ENCODE assay signal across 19 cellular contexts in genomic region chr12:19576421-19576925, GRCh38.
DNase-seq lines count a peak whose midpoint lies in the region; ATAC-seq, FAIRE-seq and TF ChIP-seq lines count a peak whose summit lies in the region.
"Had no signal": no experiment of that assay in that cellular context is flagged by ENCODE, and none has a peak within 500 bp of the region (broad histone marks: within the 10 kb centered on the region; RNA-seq: fewer than 3 reads in every experiment).

No MANE protein-coding gene starts in this region.

- no peaks in the 10 kb centered on the region for H3K79me2 ChIP-seq in endothelial cell of umbilical vein (ENCODE audit: control insufficient read depth, insufficient read depth, low read length)
- H3K79me2 ChIP-seq in smooth muscle cell (ENCODE audit: low read depth), result no peaks in the 10 kb centered on the region

- no peak for ATAC-seq in GM19467 (IDR thresholded peaks at IDR 0.05; ENCODE audit: unreplicated experiment)
- ATAC-seq: natural killer cell treated with Interleukin-12 subunit alpha and Interleukin-12 subunit beta and Interleukin-15 and Interleukin-18, amount 100 ng/mL, for 72 hours; stimulated activated effector memory CD8-positive, alpha-beta T cell treated with anti-CD3 and anti-CD28 coated beads, Interleukin-12 subunit alpha, Interleukin-12 subunit beta, amount 100 ng/mL, for 72 hours had no signal

- intact Hi-C loops in endothelial cell of umbilical vein (cut with micrococcal nuclease), result loop anchor here (1.0 to 10.0 kb wide), 7 partner anchors 134 to 792 kb away; partner anchors contain the start of gene PDE3A
- intact Hi-C loops in activated T-helper 1 cell treated with anti-CD3 and anti-CD28 coated beads, Interleukin-12 subunit alpha, Interleukin-12 subunit beta, Interleukin-2, Interleukin-4 antibody, amounts not matched to agents 30 ng/mL and 10 ng/mL and 1 ng/mL, durations not matched to agents 14 hours and 24 hours and 36 hours (cut with micrococcal nuclease), result no loop called here

- H3K4me3 Mint-ChIP-seq in activated T-helper 1 cell treated with anti-CD3 and anti-CD28 coated beads, Interleukin-12 subunit alpha, Interleukin-12 subunit beta, Interleukin-2, Interleukin-4 antibody, amounts not matched to agents 30 ng/mL and 10 ng/mL and 1 ng/mL, durations not matched to agents 14 hours and 24 hours and 36 hours, result no peak overlapping the region
- H3K4me3 Mint-ChIP-seq in HFFc6, result no peak overlapping the region
- H3K4me3 Mint-ChIP-seq: activated naive CD8-positive, alpha-beta T cell; natural killer cell treated with Interleukin-12 subunit alpha and Interleukin-12 subunit beta and Interleukin-15 and Interleukin-18, amount 100 ng/mL, for 72 hours; stimulated activated effector memory CD8-positive, alpha-beta T cell treated with anti-CD3 and anti-CD28 coated beads, Interleukin-12 subunit alpha, Interleukin-12 subunit beta, amount 100 ng/mL, for 72 hours had no signal

- CTCF ChIA-PET in endothelial cell of umbilical vein (lab: Charles Lee), result interaction anchor here (0.7 to 3.0 kb wide), 6 partner anchors 12 to 182 kb away, joined by 3 to 15 read pairs (median 5); no protein-coding TSS in a partner anchor

- H3K27ac ChIP-seq in SK-N-MC (peak overlapping the region; percentile 89), endothelial cell of umbilical vein (ENCODE audit: insufficient read depth, low read depth, low read length) (peak overlapping the region; percentile 98), smooth muscle cell (ENCODE audit: low read depth) (peak overlapping the region; percentile 84)
- H3K27ac ChIP-seq: psoas muscle had no signal

- H3K27me3 ChIP-seq in endothelial cell of umbilical vein (ENCODE audit: control insufficient read depth in 2 of 2, insufficient read depth in 2 of 2, low read length in 2 of 2), result no peaks in the 10 kb centered on the region
- H3K27me3 ChIP-seq in smooth muscle cell (ENCODE audit: low read depth), result no peaks in the 10 kb centered on the region
- H3K27me3 ChIP-seq: brain microvascular endothelial cell, dorsolateral prefrontal cortex, heart left ventricle had no signal

- H3K9me3 Mint-ChIP-seq in activated T-helper 1 cell treated with anti-CD3 and anti-CD28 coated beads, Interleukin-12 subunit alpha, Interleukin-12 subunit beta, Interleukin-2, Interleukin-4 antibody, amounts not matched to agents 30 ng/mL and 10 ng/mL and 1 ng/mL, durations not matched to agents 14 hours and 24 hours and 36 hours, result no peaks in the 10 kb centered on the region
- no peaks in the 10 kb centered on the region for H3K9me3 Mint-ChIP-seq in HFFc6
- H3K9me3 Mint-ChIP-seq: natural killer cell treated with Interleukin-12 subunit alpha and Interleukin-12 subunit beta and Interleukin-15 and Interleukin-18, amount 100 ng/mL, for 72 hours; stimulated activated effector memory CD8-positive, alpha-beta T cell treated with anti-CD3 and anti-CD28 coated beads, Interleukin-12 subunit alpha, Interleukin-12 subunit beta, amount 100 ng/mL, for 72 hours had no signal

- H3F3A ChIP-seq in smooth muscle cell (ENCODE audit: low read depth), result peaks cover 10% of the 10 kb centered on the region

- WGBS in smooth muscle cell (ENCODE audit: low lambda C conversion rate), result 23% methylated on average over 1 of the region's 1 CpG

- no peak for FAIRE-seq in endothelial cell of umbilical vein (lab: Jason Lieb, UNC)
- FAIRE-seq: GM19239 had no signal

- no peak overlapping the region for H3K4me3 ChIP-seq in SK-N-MC
- no peak overlapping the region for H3K4me3 ChIP-seq in endothelial cell of umbilical vein (replicated peaks in 1 of 3; ENCODE audit: insufficient read depth in 1 of 3, low read depth in 1 of 3, low read length in 3 of 3)
- no peak overlapping the region for H3K4me3 ChIP-seq in smooth muscle cell
- H3K4me3 ChIP-seq: dorsolateral prefrontal cortex, heart left ventricle, psoas muscle had no signal

- H3K27me3 Mint-ChIP-seq in activated T-helper 1 cell treated with anti-CD3 and anti-CD28 coated beads, Interleukin-12 subunit alpha, Interleukin-12 subunit beta, Interleukin-2, Interleukin-4 antibody, amounts not matched to agents 30 ng/mL and 10 ng/mL and 1 ng/mL, durations not matched to agents 14 hours and 24 hours and 36 hours (ENCODE audit: insufficient read depth), result peaks cover 2% of the 10 kb centered on the region
- H3K27me3 Mint-ChIP-seq in HFFc6 (ENCODE audit: insufficient read depth), result no peaks in the 10 kb centered on the region; the same call in 1 of the 2 replicates
- H3K27me3 Mint-ChIP-seq: activated naive CD8-positive, alpha-beta T cell; natural killer cell treated with Interleukin-12 subunit alpha and Interleukin-12 subunit beta and Interleukin-15 and Interleukin-18, amount 100 ng/mL, for 72 hours had no signal

- no peak overlapping the region for H3K27ac Mint-ChIP-seq in activated T-helper 1 cell treated with anti-CD3 and anti-CD28 coated beads, Interleukin-12 subunit alpha, Interleukin-12 subunit beta, Interleukin-2, Interleukin-4 antibody, amounts not matched to agents 30 ng/mL and 10 ng/mL and 1 ng/mL, durations not matched to agents 14 hours and 24 hours and 36 hours
- no peak overlapping the region for H3K27ac Mint-ChIP-seq in HFFc6
- H3K27ac Mint-ChIP-seq: activated naive CD8-positive, alpha-beta T cell; natural killer cell treated with Interleukin-12 subunit alpha and Interleukin-12 subunit beta and Interleukin-15 and Interleukin-18, amount 100 ng/mL, for 72 hours; stimulated activated effector memory CD8-positive, alpha-beta T cell treated with anti-CD3 and anti-CD28 coated beads, Interleukin-12 subunit alpha, Interleukin-12 subunit beta, amount 100 ng/mL, for 72 hours had no signal

- H3K36me3 ChIP-seq in SK-N-MC (ENCODE audit: insufficient read depth, low read length) (no peaks in the 10 kb centered on the region), endothelial cell of umbilical vein (ENCODE audit: control insufficient read depth in 2 of 2, extremely low read depth in 1 of 2, insufficient read depth in 2 of 2, low read length in 2 of 2) (no peaks in the 10 kb centered on the region), smooth muscle cell (ENCODE audit: low read depth) (no peaks in the 10 kb centered on the region)
- H3K36me3 ChIP-seq: brain microvascular endothelial cell, heart left ventricle had no signal

- H3K36me3 Mint-ChIP-seq in activated T-helper 1 cell treated with anti-CD3 and anti-CD28 coated beads, Interleukin-12 subunit alpha, Interleukin-12 subunit beta, Interleukin-2, Interleukin-4 antibody, amounts not matched to agents 30 ng/mL and 10 ng/mL and 1 ng/mL, durations not matched to agents 14 hours and 24 hours and 36 hours (ENCODE audit: low read depth), result peaks cover 1% of the 10 kb centered on the region
- H3K36me3 Mint-ChIP-seq in HFFc6 (ENCODE audit: low read depth), result no peaks in the 10 kb centered on the region
- H3K36me3 Mint-ChIP-seq: stimulated activated effector memory CD8-positive, alpha-beta T cell treated with anti-CD3 and anti-CD28 coated beads, Interleukin-12 subunit alpha, Interleukin-12 subunit beta, amount 100 ng/mL, for 72 hours had no signal

- H3K9ac ChIP-seq in SK-N-MC (ENCODE audit: insufficient read length), result no peak overlapping the region
- H3K9ac ChIP-seq in endothelial cell of umbilical vein (replicated peaks; ENCODE audit: extremely low read depth, insufficient read depth, low read length), result peak overlapping the region; percentile 12
- no peak overlapping the region for H3K9ac ChIP-seq in smooth muscle cell (ENCODE audit: low read depth)

- H2AFZ ChIP-seq in endothelial cell of umbilical vein (ENCODE audit: low read depth, low read length) (peak overlapping the region; percentile 49), smooth muscle cell (ENCODE audit: low read depth) (no peak overlapping the region)

- no peak for TF ChIP-seq POLR2A in endothelial cell of umbilical vein (IDR thresholded peaks at IDR 0.05; ENCODE audit: low read depth, low read length)

- H3K4me2 ChIP-seq in endothelial cell of umbilical vein (ENCODE audit: insufficient read depth, low read length) (peak overlapping the region; percentile 19), smooth muscle cell (peak overlapping the region; percentile 60)

- H3K9me1 ChIP-seq in endothelial cell of umbilical vein (replicated peaks; ENCODE audit: control insufficient read depth, extremely low read depth, insufficient read depth, low read length), result no peaks in the 10 kb centered on the region

- peaks cover 6% of the 10 kb centered on the region for H3K4me1 Mint-ChIP-seq in activated T-helper 1 cell treated with anti-CD3 and anti-CD28 coated beads, Interleukin-12 subunit alpha, Interleukin-12 subunit beta, Interleukin-2, Interleukin-4 antibody, amounts not matched to agents 30 ng/mL and 10 ng/mL and 1 ng/mL, durations not matched to agents 14 hours and 24 hours and 36 hours (ENCODE audit: low read depth)
- H3K4me1 Mint-ChIP-seq in HFFc6 (ENCODE audit: low read depth), result peaks cover 52% of the 10 kb centered on the region

- H3K9me3 ChIP-seq in SK-N-MC (ENCODE audit: low read depth, low read length) (no peaks in the 10 kb centered on the region), endothelial cell of umbilical vein (replicated peaks; ENCODE audit: control insufficient read depth, insufficient read depth, low read length) (no peaks in the 10 kb centered on the region), smooth muscle cell (replicated peaks; ENCODE audit: low read depth) (no peaks in the 10 kb centered on the region)
- H3K9me3 ChIP-seq: heart left ventricle, psoas muscle had no signal

- H3K4me1 ChIP-seq in endothelial cell of umbilical vein (ENCODE audit: control insufficient read depth, extremely low read depth, insufficient read depth, low read length), result peaks cover 48% of the 10 kb centered on the region
- H3K4me1 ChIP-seq in smooth muscle cell (ENCODE audit: low read depth), result peaks cover 8% of the 10 kb centered on the region

- TF ChIP-seq CTCF in endothelial cell of umbilical vein (IDR thresholded peaks at IDR 0.05; ENCODE audit: extremely low read depth in 1 of 2, insufficient read depth in 1 of 2, low read depth in 1 of 2, low read length in 2 of 2) (no peak), smooth muscle cell (IDR thresholded peaks at IDR 0.05; ENCODE audit: borderline replicate concordance, insufficient read depth, poor library complexity, severe bottlenecking) (no peak), HFFc6 (IDR thresholded peaks at IDR 0.05) (no peak)

- no peaks in the 10 kb centered on the region for H4K20me1 ChIP-seq in endothelial cell of umbilical vein (replicated peaks; ENCODE audit: control insufficient read depth, extremely low read depth, insufficient read depth, low read length)
- H4K20me1 ChIP-seq in smooth muscle cell (ENCODE audit: low read depth), result no peaks in the 10 kb centered on the region

- POLR2A ChIA-PET in endothelial cell of umbilical vein (lab: Charles Lee), result no interaction called here

- dilution Hi-C loops in endothelial cell of umbilical vein (cut with MboI; ENCODE audit: extremely low pct_ligation_motif_present, low sequenced_read_pairs), result no loop called here

- DNase-seq in NCI-H1092 treated with DMSO at 0.1 percent for 48 hours (lab: John Stamatoyannopoulos, UW), result peak; percentile 31
- DNase-seq in NCI-H1092 (lab: John Stamatoyannopoulos, UW), result no peak
- no peak for DNase-seq in SK-N-MC (ENCODE audit: low read depth, low spot score)
- DNase-seq in endothelial cell of umbilical vein (ENCODE audit: low read depth, low spot score), result peak; percentile 64
- no peak for DNase-seq in smooth muscle cell (lab: John Stamatoyannopoulos, UW; ENCODE audit: unreplicated experiment)
- DNase-seq in activated T-helper 1 cell treated with anti-CD3 and anti-CD28 coated beads, Interleukin-12 subunit alpha, Interleukin-12 subunit beta, Interleukin-2, Interleukin-4 antibody, amounts not matched to agents 30 ng/mL and 10 ng/mL and 1 ng/mL, durations not matched to agents 14 hours and 24 hours and 36 hours (ENCODE audit: low spot score), result no peak
- no peak for DNase-seq in HFFc6
- DNase-seq: islet precursor cell; mesendoderm; stimulated activated CD4-positive, alpha-beta T cell treated with anti-CD3 and anti-CD28 coated beads, Interleukin-12 subunit alpha, Interleukin-12 subunit beta, amount 100 ng/mL, for 4 hours had no signal

- TSS peak; percentile 69 for BruUV-seq in endothelial cell of umbilical vein (replicated peaks; lab: Mats Ljungman, UMichigan)

Comparison
In these comparisons a context has a peak if more than half of its experiments do, and no peak if none do; other contexts are left out.
1. DNase-seq: peak in NCI-H1092 treated with DMSO at 0.1 percent for 48 hours (single experiment) and endothelial cell of umbilical vein (single experiment); none in NCI-H1092 (single experiment), SK-N-MC (single experiment), smooth muscle cell (single experiment), activated T-helper 1 cell treated with anti-CD3 and anti-CD28 coated beads, Interleukin-12 subunit alpha, Interleukin-12 subunit beta, Interleukin-2, Interleukin-4 antibody, amounts not matched to agents 30 ng/mL and 10 ng/mL and 1 ng/mL, durations not matched to agents 14 hours and 24 hours and 36 hours (single experiment) and HFFc6 (single experiment).
2. Peak in every context shown above with its lines, with median percentiles within 50 percentile points of each other: H3K27ac ChIP-seq.